Comparison of ENCODE assay signal across 23 cellular contexts in the genomic region with DNA sequence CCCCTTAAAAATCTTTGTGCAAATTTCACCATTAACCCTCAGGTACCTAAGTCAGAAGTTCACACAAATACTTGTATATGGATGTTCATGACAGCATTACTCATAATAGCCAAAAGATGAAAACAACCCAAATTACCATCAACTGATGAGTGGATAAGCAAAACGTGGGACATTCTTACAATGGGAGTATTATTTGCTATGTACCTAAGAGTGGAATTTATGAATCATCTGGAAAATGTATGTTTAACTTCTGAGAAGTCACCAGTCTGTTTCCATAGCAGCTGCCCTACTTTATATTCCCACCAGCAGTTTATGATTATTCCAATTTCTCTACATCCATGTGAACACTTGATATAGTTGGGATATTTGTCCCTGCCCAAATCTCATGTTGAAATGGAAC.
"Had no signal": no experiment of that assay in that cellular context is flagged by ENCODE, and none has a peak within 500 bp of the region (broad histone marks: within the 10 kb centered on the region; RNA-seq: fewer than 3 reads in every experiment).

No MANE protein-coding gene starts in this region.

- FAIRE-seq: endothelial cell of umbilical vein, frontal cortex, keratinocyte, small intestine had no signal

- H3K4me3 Mint-ChIP-seq: natural killer cell, type B pancreatic cell had no signal

- H3K27ac ChIP-seq: coronary artery, esophagus squamous epithelium, lower lobe of right lung, neutrophil, parathyroid adenoma, right lobe of liver, stomach, thyroid gland had no signal

- H3K4me1 ChIP-seq: esophagus squamous epithelium, lower lobe of right lung, parathyroid adenoma, right lobe of liver, stomach, thyroid gland had no signal

- H3K27ac Mint-ChIP-seq: natural killer cell, progenitor cell of endocrine pancreas, type B pancreatic cell had no signal

- H3K9me3 ChIP-seq: esophagus squamous epithelium, lower lobe of right lung, neutrophil, right lobe of liver, thyroid gland had no signal

- DNase-seq: dermis blood vessel endothelial cell; effector memory CD4-positive, alpha-beta T cell; esophagus squamous epithelium; left ventricle myocardium superior; lower lobe of right lung; natural killer cell; right lobe of liver; small intestine; stimulated activated CD4-positive, alpha-beta T cell treated with anti-CD3 and anti-CD28 coated beads, Interleukin-12 subunit alpha, Interleukin-12 subunit beta, amount 100 ng/mL, for 4 hours; stimulated activated CD4-positive, alpha-beta T cell treated with anti-CD3 and anti-CD28 coated beads, Interleukin-1b, Interleukin-23, amount 100 ng/mL, for 48 hours; stimulated activated CD4-positive, alpha-beta T cell treated with anti-CD3 and anti-CD28 coated beads, Interleukin-4, amount 100 ng/mL, for 1 hour; stimulated activated CD8-positive, alpha-beta memory T cell treated with anti-CD3 and anti-CD28 coated beads, Interleukin-4, amount 100 ng/mL, for 48 hours; stimulated activated naive CD4-positive, alpha-beta T cell; stomach; thyroid gland had no signal

- H3K27me3 Mint-ChIP-seq: progenitor cell of endocrine pancreas, type B pancreatic cell had no signal

- H2AFZ ChIP-seq: parathyroid adenoma had no signal

- H3K9ac ChIP-seq: parathyroid adenoma had no signal

- H3K9me3 Mint-ChIP-seq: type B pancreatic cell had no signal

- H3K4me1 Mint-ChIP-seq: natural killer cell had no signal

- H3K27me3 ChIP-seq: esophagus squamous epithelium, neutrophil, right lobe of liver, stomach, thyroid gland had no signal

- H3K79me2 ChIP-seq: parathyroid adenoma had no signal

- H3K36me3 ChIP-seq: esophagus squamous epithelium, lower lobe of right lung, neutrophil, right lobe of liver, stomach, thyroid gland had no signal

- H3K4me3 ChIP-seq: coronary artery, esophagus squamous epithelium, lower lobe of right lung, right lobe of liver, stomach, thyroid gland had no signal

- H3K36me3 Mint-ChIP-seq: natural killer cell, type B pancreatic cell had no signal
